In the genomic region with DNA sequence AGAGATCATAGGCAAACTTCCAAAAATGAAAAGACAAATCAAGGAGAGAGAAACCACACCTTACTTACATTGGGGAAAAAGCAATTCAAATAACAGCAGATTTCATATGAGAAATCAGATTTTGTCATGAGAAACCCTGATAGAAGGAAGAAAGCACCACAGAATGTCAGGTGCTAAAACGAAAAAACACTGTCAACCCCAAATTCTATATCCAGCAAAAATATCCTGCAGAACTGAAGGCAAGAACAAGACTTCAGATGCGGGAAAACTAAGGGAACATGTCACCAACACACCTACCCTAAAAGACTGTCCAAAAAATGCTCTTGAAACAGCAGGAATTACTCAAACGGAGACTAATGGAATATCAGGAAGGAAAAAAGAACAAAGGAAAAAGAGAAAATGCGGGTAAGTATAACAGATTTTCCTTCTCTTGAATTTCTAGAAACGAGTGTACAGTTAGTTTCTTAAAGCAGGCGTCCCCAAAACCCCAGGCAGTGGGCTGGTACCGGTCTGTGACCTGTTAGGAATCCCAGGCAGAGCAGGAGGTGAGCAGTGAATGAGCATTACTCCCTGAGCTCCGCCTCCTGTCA, we compare ENCODE assay signal across 1 cellular context.
TF ChIP-seq lines count a peak whose summit lies in the region.

No MANE protein-coding gene starts in this region.

TF ChIP-seq in GM12878, 131 proteins besides CTCF, POLR2A, EP300 and RAD21 (continued from another document):
- TF ChIP-seq, protein P1, sequence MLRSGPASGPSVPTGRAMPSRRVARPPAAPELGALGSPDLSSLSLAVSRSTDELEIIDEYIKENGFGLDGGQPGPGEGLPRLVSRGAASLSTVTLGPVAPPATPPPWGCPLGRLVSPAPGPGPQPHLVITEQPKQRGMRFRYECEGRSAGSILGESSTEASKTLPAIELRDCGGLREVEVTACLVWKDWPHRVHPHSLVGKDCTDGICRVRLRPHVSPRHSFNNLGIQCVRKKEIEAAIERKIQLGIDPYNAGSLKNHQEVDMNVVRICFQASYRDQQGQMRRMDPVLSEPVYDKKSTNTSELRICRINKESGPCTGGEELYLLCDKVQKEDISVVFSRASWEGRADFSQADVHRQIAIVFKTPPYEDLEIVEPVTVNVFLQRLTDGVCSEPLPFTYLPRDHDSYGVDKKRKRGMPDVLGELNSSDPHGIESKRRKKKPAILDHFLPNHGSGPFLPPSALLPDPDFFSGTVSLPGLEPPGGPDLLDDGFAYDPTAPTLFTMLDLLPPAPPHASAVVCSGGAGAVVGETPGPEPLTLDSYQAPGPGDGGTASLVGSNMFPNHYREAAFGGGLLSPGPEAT (IDR thresholded peaks at IDR 0.05; ENCODE audit: low read depth) = peak; percentile 37; the same call in 1 of the 2 replicates
- TF ChIP-seq CUX1 (IDR thresholded peaks at IDR 0.05; ENCODE audit: insufficient replicate concordance, low read depth, low read length) (no peak), ZNF274 (IDR thresholded peaks at IDR 0.05; ENCODE audit: insufficient read depth, insufficient read length) (no peak), CREM (IDR thresholded peaks at IDR 0.05; ENCODE audit: low read depth) (no peak), PML (IDR thresholded peaks at IDR 0.05; ENCODE audit: low read length) (no peak)
TF ChIP-seq in GM12878: peak in this region for 2.
